In genomic region chr2:241945803-241946202, GRCh38 we compare ENCODE assay signal across 1 cellular context.
TF ChIP-seq lines count a peak whose summit lies in the region.

No MANE protein-coding gene starts in this region.

TF ChIP-seq in HepG2, 621 proteins besides CTCF, POLR2A, EP300 and RAD21 (continued from another document):
- TF ChIP-seq SKIL (CRISPR knock-in tag; IDR thresholded peaks at IDR 0.05; ENCODE audit: borderline replicate concordance) (0 out of 2 replicates have a peak, but pooled peaks have one; percentile 32), ADNP (CRISPR knock-in tag; IDR thresholded peaks at IDR 0.05) (no peak), NONO (IDR thresholded peaks at IDR 0.05) (peak; percentile 88; the same call in 1 of the 2 replicates), NONO (CRISPR knock-in tag; conservative IDR thresholded peaks at IDR 0.05) (no peak)
TF ChIP-seq in HepG2: peak in this region for 7.
